Comparison of ENCODE assay signal across 8 cellular contexts in genomic region chr19:38849147-38849745, GRCh38.
A peak's percentile ranks its signal among the peaks of the same experiment; 100 is the strongest.
DNase-seq lines count a peak whose midpoint lies in the region; ATAC-seq and TF ChIP-seq lines count a peak whose summit lies in the region.

No MANE protein-coding gene starts in this region.

- H3K9ac ChIP-seq in HUES48 (ENCODE audit: low read depth, low read length): peak overlapping the region; percentile 98

- DNase-seq in AG09309 (ENCODE audit: low read depth) (peak; percentile 62), NOMO-1 treated with DMSO at 0.1 percent for 48 hours (lab: John Stamatoyannopoulos, UW; ENCODE audit: unreplicated experiment) (peak; percentile 93), memory B cell (ENCODE audit: low spot score in 2 of 2) (peak; percentile 93 to 97)
- peak; percentile 98 to 100 (median 99) for DNase-seq in activated CD8-positive, alpha-beta memory T cell treated with anti-CD3 and anti-CD28 coated beads for 48 hours (ENCODE audit: low read depth in 2 of 3, low spot score in 2 of 3)
- peak; percentile 91 to 97 (median 97) for DNase-seq in effector memory CD4-positive, alpha-beta T cell
- DNase-seq in stimulated activated CD4-positive, alpha-beta T cell treated with anti-CD3 and anti-CD28 coated beads, TNF-alpha, amount 100 ng/mL, for 48 hours (ENCODE audit: low read depth in 3 of 3): peak; percentile 97 to 98 (median 97)

- peaks cover 16% of the 10 kb centered on the region for H3K4me1 ChIP-seq in HUES48 (ENCODE audit: control insufficient read depth, insufficient read depth, low read length)
- peaks cover 46% of the 10 kb centered on the region for H3K4me1 ChIP-seq in effector memory CD4-positive, alpha-beta T cell (ENCODE audit: control insufficient read depth, insufficient read depth, low read length, poor library complexity, severe bottlenecking)

- peaks cover 47% of the 10 kb centered on the region for H3K36me3 ChIP-seq in HUES48 (ENCODE audit: control insufficient read depth, insufficient read depth, low read length)
- H3K36me3 ChIP-seq in effector memory CD4-positive, alpha-beta T cell (ENCODE audit: control insufficient read depth, insufficient read depth, low read length): peaks cover 41% of the 10 kb centered on the region

- H3K27me3 Mint-ChIP-seq in memory B cell: no peaks in the 10 kb centered on the region

- ATAC-seq in GM19395 (IDR thresholded peaks at IDR 0.05; ENCODE audit: unreplicated experiment) (peak; percentile 12), memory B cell (ENCODE audit: low read depth) (peak; percentile 30)

- peaks cover 23% of the 10 kb centered on the region for H3K36me3 Mint-ChIP-seq in memory B cell

- peaks cover 42% of the 10 kb centered on the region for H3K4me1 Mint-ChIP-seq in memory B cell

- H3K4me3 Mint-ChIP-seq in memory B cell: peak overlapping the region; percentile 95

- H3K9me3 ChIP-seq in HUES48 (ENCODE audit: control insufficient read depth, insufficient read depth, low read length): no peaks in the 10 kb centered on the region
- H3K9me3 ChIP-seq in effector memory CD4-positive, alpha-beta T cell (ENCODE audit: control insufficient read depth, low read length): no peaks in the 10 kb centered on the region

- H3K4me3 ChIP-seq in AG09309 (ENCODE audit: control insufficient read depth, low read depth, low read length): peak overlapping the region; percentile 60
- peak overlapping the region; percentile 100 for H3K4me3 ChIP-seq in HUES48 (ENCODE audit: low read depth, low read length)
- peak overlapping the region; percentile 78 for H3K4me3 ChIP-seq in effector memory CD4-positive, alpha-beta T cell (ENCODE audit: insufficient read depth, low read depth, low read length, poor library complexity, severe bottlenecking)

- TF ChIP-seq CTCF in AG09309 (IDR thresholded peaks at IDR 0.05; ENCODE audit: control insufficient read depth, insufficient read depth, low read depth, low read length, missing control alignments): no peak

- H3K27ac Mint-ChIP-seq in memory B cell: peak overlapping the region; percentile 98

- H3K9me3 Mint-ChIP-seq in memory B cell: no peaks in the 10 kb centered on the region

- no peaks in the 10 kb centered on the region for H3K27me3 ChIP-seq in HUES48 (ENCODE audit: control insufficient read depth, insufficient read depth, low read length)
- no peaks in the 10 kb centered on the region for H3K27me3 ChIP-seq in effector memory CD4-positive, alpha-beta T cell (replicated peaks; ENCODE audit: control insufficient read depth, insufficient read depth, low read length, poor library complexity, severe bottlenecking)

- H3K27ac ChIP-seq in HUES48 (ENCODE audit: low read depth, low read length): peak overlapping the region; percentile 100
- peak overlapping the region; percentile 98 for H3K27ac ChIP-seq in effector memory CD4-positive, alpha-beta T cell (ENCODE audit: insufficient read depth, low read length, poor library complexity, severe bottlenecking)

Comparison
In these comparisons a context has a peak if more than half of its experiments do, and no peak if none do; other contexts are left out.
1. Peak in every context shown above with its lines: DNase-seq, ATAC-seq, H3K4me3 ChIP-seq and H3K27ac ChIP-seq.